Comparison of ENCODE assay signal across 36 cellular contexts in the genomic region with DNA sequence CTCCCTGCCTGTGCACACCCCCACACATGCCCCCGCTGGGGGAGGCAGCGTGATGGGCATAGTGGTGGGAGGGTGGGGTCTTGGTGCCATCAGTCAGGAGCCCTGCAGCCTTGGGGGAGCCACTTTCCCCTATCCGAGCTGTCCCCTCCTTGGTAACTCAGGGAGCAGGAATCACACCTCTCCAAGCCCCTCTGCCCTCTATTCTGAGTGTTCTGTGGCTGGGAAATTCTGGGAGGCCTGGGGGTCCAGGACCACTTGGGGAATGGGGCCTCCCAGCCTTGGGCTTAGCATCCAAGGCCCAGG. TPM values are rescaled to one million over a fixed set of nuclear protein-coding genes. Genes with fewer than 3 reads are reported as not detected.
"Had no signal": no experiment of that assay in that cellular context is flagged by ENCODE, and none has a peak within 500 bp of the region (broad histone marks: within the 10 kb centered on the region; RNA-seq: fewer than 3 reads in every experiment).

No MANE protein-coding gene starts in this region.

- H3K4me1 Mint-ChIP-seq: activated B cell treated with CpG ODN at 0.5 μM for 24 hours; activated CD4-positive, alpha-beta T cell treated with anti-CD3 and anti-CD28 coated beads, Interleukin-2, amount 10 ng/mL, durations not matched to agents 24 days and 14 days; activated naive CD8-positive, alpha-beta T cell treated with anti-CD3 and anti-CD28 coated beads for 36 hours; activated T-helper 17 cell treated with anti-CD3 and anti-CD28 coated beads, Interleukin-2, amount 50 U/mL, for 72 hours; central memory CD8-positive, alpha-beta T cell had no signal

- H3K27me3 ChIP-seq: adrenal gland, ascending aorta, cardiac muscle cell had no signal

- H3K9me3 ChIP-seq: adrenal gland, ascending aorta had no signal

- H3K4me1 ChIP-seq: ascending aorta had no signal

- H3K4me3 Mint-ChIP-seq: activated B cell treated with CpG ODN at 0.5 μM for 24 hours; activated CD4-positive, alpha-beta memory T cell treated with anti-CD3 and anti-CD28 coated beads for 36 hours; activated CD4-positive, alpha-beta T cell treated with anti-CD3 and anti-CD28 coated beads, Interleukin-2, amount 10 ng/mL, durations not matched to agents 24 days and 14 days; activated CD8-positive, alpha-beta T cell treated with anti-CD3 and anti-CD28 coated beads for 36 hours; activated naive CD4-positive, alpha-beta T cell treated with anti-CD3 and anti-CD28 coated beads for 36 hours; activated naive CD8-positive, alpha-beta T cell treated with anti-CD3 and anti-CD28 coated beads for 36 hours; activated T-cell treated with anti-CD3 and anti-CD28 coated beads, Interleukin-2, amount 50 U/mL, for 4 hours; activated T-cell treated with anti-CD3 and anti-CD28 coated beads, Interleukin-2, amount 50 U/mL, for 72 hours; activated T-helper 1 cell treated with anti-CD3 and anti-CD28 coated beads, Interleukin-12 subunit alpha, Interleukin-12 subunit beta, Interleukin-2, Interleukin-4 antibody, amounts not matched to agents 30 ng/mL and 10 ng/mL and 1 ng/mL, durations not matched to agents 14 hours and 24 hours and 36 hours; activated T-helper 17 cell treated with anti-CD3 and anti-CD28 coated beads, Interleukin-2, amount 50 U/mL, for 72 hours; brain; central memory CD8-positive, alpha-beta T cell; T-helper 1 cell treated with Interleukin-12 subunit alpha and Interleukin-12 subunit beta and Interleukin-4 antibody, amounts not matched to agents 30 μg/mL and 1 μg/mL, for 36 hours; T-helper 2 cell treated with Interferon-gamma antibody and Interleukin-4, amounts not matched to agents 5 μg/mL and 100 μg/mL, for 36 hours had no signal

- FAIRE-seq: bronchial epithelial cell, TTC549 had no signal

- H3K4me3 ChIP-seq: adrenal gland, ascending aorta, cardiac muscle cell had no signal

- H3K27ac ChIP-seq: adrenal gland, ascending aorta, cardiac muscle cell had no signal

- H3K36me3 ChIP-seq: adrenal gland, ascending aorta, cardiac muscle cell had no signal

- H3K27ac Mint-ChIP-seq: activated B cell treated with CpG ODN at 0.5 μM for 24 hours; activated CD4-positive, alpha-beta memory T cell treated with anti-CD3 and anti-CD28 coated beads for 36 hours; activated CD4-positive, alpha-beta T cell treated with anti-CD3 and anti-CD28 coated beads, Interleukin-2, amount 10 ng/mL, durations not matched to agents 24 days and 14 days; activated CD8-positive, alpha-beta T cell treated with anti-CD3 and anti-CD28 coated beads for 36 hours; activated naive CD4-positive, alpha-beta T cell treated with anti-CD3 and anti-CD28 coated beads for 36 hours; activated naive CD4-positive, alpha-beta T cell treated with anti-CD3 and anti-CD28 coated beads, Interleukin-2, amount 50 U/mL, for 72 hours; activated naive CD8-positive, alpha-beta T cell treated with anti-CD3 and anti-CD28 coated beads for 36 hours; activated T-cell treated with anti-CD3 and anti-CD28 coated beads, Interleukin-2, amount 50 U/mL, for 72 hours; activated T-helper 1 cell treated with anti-CD3 and anti-CD28 coated beads, Interleukin-12 subunit alpha, Interleukin-12 subunit beta, Interleukin-2, Interleukin-4 antibody, amounts not matched to agents 30 ng/mL and 10 ng/mL and 1 ng/mL, durations not matched to agents 14 hours and 24 hours and 36 hours; activated T-helper 17 cell treated with anti-CD3 and anti-CD28 coated beads, Interleukin-2, amount 50 U/mL, for 72 hours; brain; T-helper 1 cell treated with Interleukin-12 subunit alpha and Interleukin-12 subunit beta and Interleukin-4 antibody, amounts not matched to agents 30 μg/mL and 1 μg/mL, for 36 hours; T-helper 2 cell treated with Interferon-gamma antibody and Interleukin-4, amounts not matched to agents 5 μg/mL and 100 μg/mL, for 36 hours had no signal

- H3K27me3 Mint-ChIP-seq: activated B cell treated with CpG ODN at 0.5 μM for 24 hours; activated CD4-positive, alpha-beta memory T cell treated with anti-CD3 and anti-CD28 coated beads for 36 hours; activated CD4-positive, alpha-beta T cell treated with anti-CD3 and anti-CD28 coated beads, Interleukin-2, amount 10 ng/mL, durations not matched to agents 24 days and 14 days; activated T-helper 17 cell treated with anti-CD3 and anti-CD28 coated beads, Interleukin-2, amount 50 U/mL, for 72 hours; brain; central memory CD8-positive, alpha-beta T cell had no signal

- H3K36me3 Mint-ChIP-seq: activated CD4-positive, alpha-beta memory T cell treated with anti-CD3 and anti-CD28 coated beads for 36 hours; activated naive CD4-positive, alpha-beta T cell treated with anti-CD3 and anti-CD28 coated beads, Interleukin-2, amount 50 U/mL, for 72 hours had no signal

- H3K9me3 Mint-ChIP-seq: activated B cell treated with CpG ODN at 0.5 μM for 24 hours; activated CD4-positive, alpha-beta memory T cell treated with anti-CD3 and anti-CD28 coated beads for 36 hours; activated CD4-positive, alpha-beta T cell treated with anti-CD3 and anti-CD28 coated beads, Interleukin-2, amount 10 ng/mL, durations not matched to agents 24 days and 14 days; activated CD8-positive, alpha-beta T cell treated with anti-CD3 and anti-CD28 coated beads for 36 hours; activated naive CD4-positive, alpha-beta T cell treated with anti-CD3 and anti-CD28 coated beads for 36 hours; activated naive CD4-positive, alpha-beta T cell treated with anti-CD3 and anti-CD28 coated beads, Interleukin-2, amount 50 U/mL, for 72 hours; activated naive CD8-positive, alpha-beta T cell treated with anti-CD3 and anti-CD28 coated beads for 36 hours; activated T-cell treated with anti-CD3 and anti-CD28 coated beads, Interleukin-2, amount 50 U/mL, for 4 hours; activated T-cell treated with anti-CD3 and anti-CD28 coated beads, Interleukin-2, amount 50 U/mL, for 72 hours; activated T-helper 1 cell treated with anti-CD3 and anti-CD28 coated beads, Interleukin-12 subunit alpha, Interleukin-12 subunit beta, Interleukin-2, Interleukin-4 antibody, amounts not matched to agents 30 ng/mL and 10 ng/mL and 1 ng/mL, durations not matched to agents 14 hours and 24 hours and 36 hours; activated T-helper 17 cell treated with anti-CD3 and anti-CD28 coated beads, Interleukin-2, amount 50 U/mL, for 72 hours; brain; central memory CD8-positive, alpha-beta T cell; T-helper 1 cell treated with Interleukin-12 subunit alpha and Interleukin-12 subunit beta and Interleukin-4 antibody, amounts not matched to agents 30 μg/mL and 1 μg/mL, for 36 hours; T-helper 2 cell treated with Interferon-gamma antibody and Interleukin-4, amounts not matched to agents 5 μg/mL and 100 μg/mL, for 36 hours had no signal

- DNase-seq: activated B cell treated with CpG ODN at 0.5 μM for 24 hours; activated CD4-positive, alpha-beta memory T cell treated with anti-CD3 and anti-CD28 coated beads for 36 hours; activated CD4-positive, alpha-beta T cell treated with anti-CD3 and anti-CD28 coated beads for 4 hours; activated CD4-positive, alpha-beta T cell treated with anti-CD3 and anti-CD28 coated beads, Interleukin-2, amount 10 ng/mL, durations not matched to agents 24 days and 14 days; activated CD4-positive, alpha-beta T cell treated with anti-CD3 and anti-CD28 coated beads, Interleukin-2, amount 50 U/mL, for 1 hour; activated CD4-positive, alpha-beta T cell treated with anti-CD3 and anti-CD28 coated beads, Interleukin-2, amount 50 U/mL, for 4 hours; activated CD4-positive, CD25-positive, alpha-beta regulatory T cell treated with anti-CD3 and anti-CD28 coated beads, Interleukin-2, amount 50 U/mL, for 72 hours; activated CD8-positive, alpha-beta memory T cell treated with anti-CD3 and anti-CD28 coated beads, Interleukin-2, amount 50 U/mL, for 4 hours; activated CD8-positive, alpha-beta T cell treated with anti-CD3 and anti-CD28 coated beads for 36 hours; activated gamma-delta T cell treated with Interleukin-2 at 50 U/mL for 16 hours; activated naive CD4-positive, alpha-beta T cell; activated naive CD4-positive, alpha-beta T cell treated with anti-CD3 and anti-CD28 coated beads for 36 hours; activated naive CD4-positive, alpha-beta T cell treated with anti-CD3 and anti-CD28 coated beads, Interleukin-2, amount 50 U/mL, for 16 hours; activated naive CD8-positive, alpha-beta T cell treated with anti-CD3 and anti-CD28 coated beads for 36 hours; activated T-cell treated with anti-CD3 and anti-CD28 coated beads for 4 hours; activated T-cell treated with anti-CD3 and anti-CD28 coated beads, Interleukin-2, amount 50 U/mL, for 1 hour; activated T-cell treated with anti-CD3 and anti-CD28 coated beads, Interleukin-2, amount 50 U/mL, for 4 hours; activated T-cell treated with anti-CD3 and anti-CD28 coated beads, Interleukin-2, amount 50 U/mL, for 72 hours; adrenal gland; amniotic stem cell; anterior cingulate cortex; caudate nucleus; cerebellar nuclear complex; T-helper 1 cell; T-helper 9 cell had no signal

RNA-seq across cellular contexts. Expression of a gene that starts 11.3 kb away (rescaled TPM):
- total RNA-seq: ascending aorta had no signal
